In the genomic region with DNA sequence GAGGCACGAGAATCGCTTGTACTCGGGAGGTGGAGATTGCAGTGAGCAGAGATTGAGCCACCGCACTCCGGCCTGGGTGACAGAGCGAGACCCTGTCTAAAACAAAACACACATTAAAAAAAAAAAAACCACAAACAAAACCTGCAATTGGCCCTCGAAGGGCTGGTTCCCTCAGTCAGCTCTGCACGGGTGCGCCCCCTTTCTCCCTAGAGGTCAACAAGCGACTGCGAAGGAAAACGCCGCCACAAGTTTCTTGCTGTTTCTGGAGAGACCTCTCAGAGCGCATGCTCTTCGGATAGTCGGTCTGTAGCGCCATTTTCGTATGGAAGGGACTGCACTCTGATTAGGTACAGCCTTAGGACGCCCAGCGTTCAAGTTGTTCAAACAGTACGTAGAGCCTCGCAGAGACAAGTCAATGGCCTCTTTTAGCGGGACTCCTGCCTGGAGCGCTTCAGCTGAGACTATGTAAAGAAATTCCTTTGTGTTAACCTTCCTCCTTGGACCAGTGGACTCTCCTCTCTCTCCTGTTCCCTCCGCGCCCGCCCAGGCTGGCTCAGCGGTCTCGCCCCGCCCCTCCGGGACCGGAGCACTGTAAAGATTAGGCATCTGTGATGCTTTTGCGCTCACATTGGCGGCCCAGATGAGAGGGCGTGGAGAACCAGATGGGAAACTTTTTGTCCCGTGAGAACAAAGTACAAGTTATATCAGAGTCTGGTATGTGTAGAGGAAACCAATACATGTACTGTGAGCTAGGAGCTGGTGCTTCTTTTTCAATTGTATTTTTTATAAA, we compare ENCODE assay signal across 8 cellular contexts. TPM values are rescaled to one million over a fixed set of nuclear protein-coding genes. Genes with fewer than 3 reads are reported as not detected.
DNase-seq lines count a peak whose midpoint lies in the region; FAIRE-seq and TF ChIP-seq lines count a peak whose summit lies in the region.

No MANE protein-coding gene starts in this region.

- H3K36me3 Mint-ChIP-seq in neural crest cell (ENCODE audit: low read depth), result peaks cover 3% of the 10 kb centered on the region

- peaks cover 2% of the 10 kb centered on the region for H3K27me3 Mint-ChIP-seq in neural crest cell (ENCODE audit: low read depth)

- peak; percentile 78 for TF ChIP-seq POLR2A in Raji (IDR thresholded peaks at IDR 0.05; ENCODE audit: insufficient read depth, low read depth, low read length)
- TF ChIP-seq POLR2A in stomach (IDR thresholded peaks at IDR 0.05), result peak in 2 of 4 donors; percentile 30 to 46

- 1 to 3% (median 2%) methylated on average over 36 of the region's 36 CpGs for WGBS in stomach, 5 donors

- H3K4me3 ChIP-seq in H7 (ENCODE audit: insufficient read depth, low read depth, low read length) (peak overlapping the region; percentile 57), foreskin fibroblast (ENCODE audit: low read depth in 1 of 2, low read length in 2 of 2) (peak overlapping the region; percentile 90), stomach (peak overlapping the region; percentile 80 to 92 (median 88))

- peak overlapping the region; percentile 88 to 98 (median 92) for H3K27ac ChIP-seq in stomach

- H3K4me1 ChIP-seq in stomach, result peaks cover 10 to 40% (median 25%) of the 10 kb centered on the region in 4 donors

- peak overlapping the region; percentile 97 for H3K4me3 Mint-ChIP-seq in neural crest cell

- DNase-seq in H7 (peak; percentile 87), LoVo (ENCODE audit: low spot score) (peak; percentile 87), foreskin fibroblast (peak; percentile 87 to 96), neural crest cell (ENCODE audit: low read depth, low spot score) (peak; percentile 83), stomach (peak; percentile 92)
- peak; percentile 96 for DNase-seq in activated effector memory CD4-positive, alpha-beta T cell treated with anti-CD3 and anti-CD28 coated beads, Interleukin-2, amount 50 U/mL, for 16 hours

- H3K36me3 ChIP-seq in H7 (replicated peaks; ENCODE audit: control insufficient read depth, insufficient read depth, low read length) (no peaks in the 10 kb centered on the region; the same call in 1 of the 2 replicates), stomach (no peaks in the 10 kb centered on the region)

- peak overlapping the region; percentile 100 for H3K27ac Mint-ChIP-seq in neural crest cell (ENCODE audit: unreplicated experiment)

- H3K9me3 ChIP-seq in stomach, result no peaks in the 10 kb centered on the region

- no peak for TF ChIP-seq EP300 in stomach (IDR thresholded peaks at IDR 0.05)

- intact Hi-C loops in stomach (cut with DNase I; ENCODE audit: low total_unique reads), result no loop called here

- TF ChIP-seq CTCF in foreskin fibroblast (IDR thresholded peaks at IDR 0.05; ENCODE audit: low read depth, low read length) (peak; percentile 10), neural crest cell (conservative IDR thresholded peaks at IDR 0.05) (peak; percentile 52), stomach (IDR thresholded peaks at IDR 0.05) (peak in 2 of 7 experiments; percentile 25)

- H3K9me3 Mint-ChIP-seq in neural crest cell, result no peaks in the 10 kb centered on the region

- H3K4me1 Mint-ChIP-seq in neural crest cell, result peaks cover 35% of the 10 kb centered on the region

- H3K27me3 ChIP-seq in H7 (ENCODE audit: control insufficient read depth, insufficient read depth, low read length) (no peaks in the 10 kb centered on the region), stomach (no peaks in the 10 kb centered on the region)

- FAIRE-seq in G401.6 (lab: Jason Lieb, UNC), result peak; percentile 96

RNA-seq across cellular contexts. Expression of gene CDC14A, which starts 1.0 kb away (rescaled TPM):
- 12.2 and 15.1 TPM in 2 replicates for total RNA-seq in H7 (2014; rRNA removed; shearing (Covaris generic))
- 15.7 and 16.6 TPM in 2 replicates for total RNA-seq in neural crest cell
- total RNA-seq in stomach, result 10 to 100 TPM in 4 of 5 donors, 1 to 10 TPM in 1; 9.4 to 31.0 (median 27.2) TPM
- 1 to 10 TPM; 2.1 to 6.0 (median 3.7) TPM for polyA plus RNA-seq in stomach

Comparison
In these comparisons a context has a peak if more than half of its experiments do, and no peak if none do; other contexts are left out.
1. Peak in every context shown above with its lines: DNase-seq, H3K4me3 ChIP-seq and H3K27ac ChIP-seq.